ENCODE assay signal across 1 cellular context in the genomic region with DNA sequence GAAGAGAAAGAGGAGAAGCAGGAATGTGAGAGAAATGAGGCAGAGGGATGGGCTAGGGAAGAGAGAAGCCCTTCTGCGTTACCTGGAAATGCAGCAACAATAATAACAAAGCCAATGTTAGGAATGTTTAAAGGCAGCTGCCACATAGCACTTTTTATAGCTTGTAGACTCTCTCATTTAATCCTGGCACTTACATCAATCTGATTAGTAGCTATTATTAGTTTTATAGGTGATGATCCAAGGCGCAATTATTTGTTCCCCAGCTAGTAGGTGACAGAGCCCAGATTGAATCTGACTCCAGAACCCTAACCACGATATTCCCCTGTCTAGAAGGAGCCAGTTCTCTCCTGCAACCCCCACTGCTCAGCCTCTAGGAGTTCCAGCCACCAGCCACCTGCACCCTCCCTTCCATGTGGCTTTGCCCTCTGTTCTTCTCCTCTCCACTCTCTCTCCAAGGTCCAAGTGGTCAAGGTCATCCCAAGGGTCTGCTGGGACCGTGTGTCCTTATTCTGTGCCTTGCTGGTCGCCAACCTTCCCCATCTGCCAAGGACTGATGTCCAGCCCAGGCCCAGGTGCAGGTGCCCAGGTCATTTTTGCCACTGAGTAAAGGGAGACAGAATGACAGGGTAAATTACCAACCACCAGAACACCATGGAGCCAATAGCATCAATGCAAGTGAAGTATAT.
TF ChIP-seq lines count a peak whose summit lies in the region.

No MANE protein-coding gene starts in this region.

TF ChIP-seq in neural cell, 6 proteins besides CTCF, POLR2A, EP300 and RAD21 (continued from another document):
- TF ChIP-seq TAF1 (IDR thresholded peaks at IDR 0.05; ENCODE audit: low read depth) (no peak), MXI1 (conservative IDR thresholded peaks at IDR 0.05; ENCODE audit: poor library complexity, severe bottlenecking) (no peak)
- TF ChIP-seq, protein P1, sequence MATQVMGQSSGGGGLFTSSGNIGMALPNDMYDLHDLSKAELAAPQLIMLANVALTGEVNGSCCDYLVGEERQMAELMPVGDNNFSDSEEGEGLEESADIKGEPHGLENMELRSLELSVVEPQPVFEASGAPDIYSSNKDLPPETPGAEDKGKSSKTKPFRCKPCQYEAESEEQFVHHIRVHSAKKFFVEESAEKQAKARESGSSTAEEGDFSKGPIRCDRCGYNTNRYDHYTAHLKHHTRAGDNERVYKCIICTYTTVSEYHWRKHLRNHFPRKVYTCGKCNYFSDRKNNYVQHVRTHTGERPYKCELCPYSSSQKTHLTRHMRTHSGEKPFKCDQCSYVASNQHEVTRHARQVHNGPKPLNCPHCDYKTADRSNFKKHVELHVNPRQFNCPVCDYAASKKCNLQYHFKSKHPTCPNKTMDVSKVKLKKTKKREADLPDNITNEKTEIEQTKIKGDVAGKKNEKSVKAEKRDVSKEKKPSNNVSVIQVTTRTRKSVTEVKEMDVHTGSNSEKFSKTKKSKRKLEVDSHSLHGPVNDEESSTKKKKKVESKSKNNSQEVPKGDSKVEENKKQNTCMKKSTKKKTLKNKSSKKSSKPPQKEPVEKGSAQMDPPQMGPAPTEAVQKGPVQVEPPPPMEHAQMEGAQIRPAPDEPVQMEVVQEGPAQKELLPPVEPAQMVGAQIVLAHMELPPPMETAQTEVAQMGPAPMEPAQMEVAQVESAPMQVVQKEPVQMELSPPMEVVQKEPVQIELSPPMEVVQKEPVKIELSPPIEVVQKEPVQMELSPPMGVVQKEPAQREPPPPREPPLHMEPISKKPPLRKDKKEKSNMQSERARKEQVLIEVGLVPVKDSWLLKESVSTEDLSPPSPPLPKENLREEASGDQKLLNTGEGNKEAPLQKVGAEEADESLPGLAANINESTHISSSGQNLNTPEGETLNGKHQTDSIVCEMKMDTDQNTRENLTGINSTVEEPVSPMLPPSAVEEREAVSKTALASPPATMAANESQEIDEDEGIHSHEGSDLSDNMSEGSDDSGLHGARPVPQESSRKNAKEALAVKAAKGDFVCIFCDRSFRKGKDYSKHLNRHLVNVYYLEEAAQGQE (IDR thresholded peaks at IDR 0.05; ENCODE audit: borderline replicate concordance) = peak; percentile 27
